ENCODE assay signal across 8 cellular contexts in the genomic region with DNA sequence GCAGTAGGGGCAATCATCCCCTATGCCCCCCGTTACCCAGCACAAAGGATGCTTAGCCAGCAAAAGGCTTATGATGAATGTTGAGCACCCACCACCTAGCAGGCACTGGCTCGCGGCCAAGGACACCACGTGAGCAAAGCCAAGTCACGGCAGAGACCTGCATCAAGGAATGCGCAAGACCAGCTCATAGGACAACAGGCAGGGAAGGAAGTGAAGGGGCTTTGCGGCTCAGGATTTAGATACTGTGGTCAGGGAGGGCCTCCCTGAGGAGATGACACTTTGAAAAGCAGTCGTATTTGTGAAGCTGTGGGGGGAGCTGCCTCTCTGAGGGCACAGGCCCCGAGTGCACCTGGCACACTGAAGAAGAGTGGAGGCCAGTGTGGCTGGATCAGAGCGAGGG. TPM values are rescaled to one million over a fixed set of nuclear protein-coding genes. Genes with fewer than 3 reads are reported as not detected.
DNase-seq lines count a peak whose midpoint lies in the region; ATAC-seq and TF ChIP-seq lines count a peak whose summit lies in the region.

No MANE protein-coding gene starts in this region.

- H3K79me2 ChIP-seq in SK-N-SH (ENCODE audit: insufficient read depth): peaks cover 100% of the 10 kb centered on the region

- POLR2A ChIA-PET in SK-N-SH (lab: Yijun Ruan, JAX): no interaction called here

- H2AFZ ChIP-seq in SK-N-SH (ENCODE audit: low read depth): no peak overlapping the region

- peaks cover 100% of the 10 kb centered on the region for H4K20me1 ChIP-seq in SK-N-SH (ENCODE audit: insufficient read depth)

- H3F3A ChIP-seq in SK-N-SH (replicated peaks; ENCODE audit: insufficient read depth): peaks cover 44% of the 10 kb centered on the region

- no peaks in the 10 kb centered on the region for H3K27me3 ChIP-seq in SK-N-SH (ENCODE audit: insufficient read depth)
- no peaks in the 10 kb centered on the region for H3K27me3 ChIP-seq in liver (ENCODE audit: control insufficient read depth in 4 of 4, insufficient read depth in 4 of 4, low read length in 3 of 4)
- no peaks in the 10 kb centered on the region for H3K27me3 ChIP-seq in testis

- no peak for TF ChIP-seq RAD21 in SK-N-SH (IDR thresholded peaks at IDR 0.05; ENCODE audit: low read length)
- no peak for TF ChIP-seq RAD21 in liver (IDR thresholded peaks at IDR 0.05)

- peak overlapping the region; percentile 30 for H3K4me2 ChIP-seq in SK-N-SH

- H3K9me2 ChIP-seq in SK-N-SH: no peaks in the 10 kb centered on the region

- WGBS in SK-N-SH (ENCODE audit: low lambda C conversion rate): 76% methylated on average over 10 of the region's 10 CpGs
- 51% methylated on average over 10 of the region's 10 CpGs for WGBS in liver
- 58 to 62% methylated on average over 10 of the region's 10 CpGs for WGBS in testis, 2 donors

- intact Hi-C loops in testis (cut with DNase I; ENCODE audit: low total_unique reads): no loop called here

- peak; percentile 19 for DNase-seq in NCI-H1436 (lab: John Stamatoyannopoulos, UW)
- DNase-seq in NCI-H1436 treated with DMSO at 0.1 percent for 48 hours (lab: John Stamatoyannopoulos, UW): no peak
- no peak for DNase-seq in SK-N-SH
- DNase-seq in testis: peak; percentile 49
- no peak for DNase-seq in midbrain (lab: John Stamatoyannopoulos, UW)

- no peak for TF ChIP-seq POLR2A in testis (IDR thresholded peaks at IDR 0.05)

- H3K4me1 ChIP-seq in SK-N-SH (ENCODE audit: control insufficient read depth in 1 of 2, insufficient read depth in 2 of 2, low read depth in 1 of 2, low read length in 1 of 2): peaks cover 34 to 43% of the 10 kb centered on the region in 2 experiments
- H3K4me1 ChIP-seq in liver (ENCODE audit: control insufficient read depth in 4 of 4, insufficient read depth in 4 of 4, low read length in 3 of 4): peaks cover 13 to 41% (median 25%) of the 10 kb centered on the region in 4 donors
- H3K4me1 ChIP-seq in testis: peaks cover 19% of the 10 kb centered on the region

- peak overlapping the region in 1 of 2 experiments; percentile 50; a peak in 2 of 4 replicates for H3K27ac ChIP-seq in SK-N-SH (ENCODE audit: low read depth in 2 of 2, low read length in 1 of 2)
- peak overlapping the region; percentile 50 for H3K27ac ChIP-seq in angular gyrus (ENCODE audit: low read depth, low read length)
- H3K27ac ChIP-seq in liver (ENCODE audit: low read depth in 1 of 2, low read length in 2 of 2): peak overlapping the region; percentile 92 to 94
- H3K27ac ChIP-seq in testis: no peak overlapping the region

- TF ChIP-seq CTCF in SK-N-SH (IDR thresholded peaks at IDR 0.05): no peak
- TF ChIP-seq CTCF in liver (IDR thresholded peaks at IDR 0.05; ENCODE audit: low read depth, low read length, missing input control): no peak
- no peak for TF ChIP-seq CTCF in testis (IDR thresholded peaks at IDR 0.05)

- H3K9ac ChIP-seq in SK-N-SH (no peak overlapping the region), liver (ENCODE audit: low read depth in 1 of 2, low read length in 2 of 2) (no peak overlapping the region)

- H3K9me3 ChIP-seq in SK-N-SH (no peaks in the 10 kb centered on the region), liver (ENCODE audit: control insufficient read depth in 4 of 4, low read length in 3 of 4) (no peaks in the 10 kb centered on the region), testis (no peaks in the 10 kb centered on the region)

- CTCF ChIA-PET in SK-N-SH (lab: Yijun Ruan, JAX): interaction anchor here (28.3 kb wide), 1 partner anchor 37 kb away, joined by 618 read pairs; a partner anchor contains a TSS

- no peak for TF ChIP-seq EP300 in SK-N-SH (IDR thresholded peaks at IDR 0.05; ENCODE audit: borderline replicate concordance in 1 of 2, low read depth in 1 of 2, low read length in 1 of 2)

- no peak for ATAC-seq in HG02763 (IDR thresholded peaks at IDR 0.05; ENCODE audit: unreplicated experiment)

- H3K4me3 ChIP-seq in SK-N-SH (ENCODE audit: low read depth in 2 of 2, low read length in 1 of 2) (no peak overlapping the region), liver (ENCODE audit: low read depth in 1 of 3, low read length in 3 of 3) (no peak overlapping the region), testis (no peak overlapping the region)

- peaks cover 6 to 13% of the 10 kb centered on the region in 2 experiments for H3K36me3 ChIP-seq in SK-N-SH (replicated peaks in 1 of 2; ENCODE audit: control insufficient read depth in 1 of 2, insufficient read depth in 2 of 2, low read length in 1 of 2)
- peaks cover 0 to 1% (median 0%) of the 10 kb centered on the region in 4 donors for H3K36me3 ChIP-seq in liver (ENCODE audit: control insufficient read depth in 4 of 4, insufficient read depth in 3 of 4, low read depth in 1 of 4, low read length in 3 of 4)
- no peaks in the 10 kb centered on the region for H3K36me3 ChIP-seq in testis (ENCODE audit: low read depth, missing control alignments)

TF ChIP-seq in SK-N-SH, 30 proteins besides CTCF, POLR2A, EP300 and RAD21:
- TF ChIP-seq, protein P1, sequence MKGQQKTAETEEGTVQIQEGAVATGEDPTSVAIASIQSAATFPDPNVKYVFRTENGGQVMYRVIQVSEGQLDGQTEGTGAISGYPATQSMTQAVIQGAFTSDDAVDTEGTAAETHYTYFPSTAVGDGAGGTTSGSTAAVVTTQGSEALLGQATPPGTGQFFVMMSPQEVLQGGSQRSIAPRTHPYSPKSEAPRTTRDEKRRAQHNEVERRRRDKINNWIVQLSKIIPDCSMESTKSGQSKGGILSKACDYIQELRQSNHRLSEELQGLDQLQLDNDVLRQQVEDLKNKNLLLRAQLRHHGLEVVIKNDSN (IDR thresholded peaks at IDR 0.05; ENCODE audit: borderline replicate concordance, low read depth): peak; percentile 78; the same call in 1 of the 2 replicates
- TF ChIP-seq, protein P2, sequence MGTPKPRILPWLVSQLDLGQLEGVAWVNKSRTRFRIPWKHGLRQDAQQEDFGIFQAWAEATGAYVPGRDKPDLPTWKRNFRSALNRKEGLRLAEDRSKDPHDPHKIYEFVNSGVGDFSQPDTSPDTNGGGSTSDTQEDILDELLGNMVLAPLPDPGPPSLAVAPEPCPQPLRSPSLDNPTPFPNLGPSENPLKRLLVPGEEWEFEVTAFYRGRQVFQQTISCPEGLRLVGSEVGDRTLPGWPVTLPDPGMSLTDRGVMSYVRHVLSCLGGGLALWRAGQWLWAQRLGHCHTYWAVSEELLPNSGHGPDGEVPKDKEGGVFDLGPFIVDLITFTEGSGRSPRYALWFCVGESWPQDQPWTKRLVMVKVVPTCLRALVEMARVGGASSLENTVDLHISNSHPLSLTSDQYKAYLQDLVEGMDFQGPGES (IDR thresholded peaks at IDR 0.05; ENCODE audit: low read depth, low read length): no peak
- TF ChIP-seq NFIC (IDR thresholded peaks at IDR 0.05; ENCODE audit: borderline replicate concordance): peak; percentile 71; the same call in 1 of the 2 replicates

TF ChIP-seq in liver, 16 proteins besides CTCF, POLR2A, EP300 and RAD21 (continues in another document):
- TF ChIP-seq TAF1 (conservative IDR thresholded peaks at IDR 0.05): no peak
- TF ChIP-seq RXRA (IDR thresholded peaks at IDR 0.05): no peak
- no peak for TF ChIP-seq FOXA1 (IDR thresholded peaks at IDR 0.05)
- TF ChIP-seq NR2F2 (IDR thresholded peaks at IDR 0.05): no peak
- TF ChIP-seq FOXA2 (IDR thresholded peaks at IDR 0.05): no peak
- no peak for TF ChIP-seq YY1 (IDR thresholded peaks at IDR 0.05)
- TF ChIP-seq, protein P3, sequence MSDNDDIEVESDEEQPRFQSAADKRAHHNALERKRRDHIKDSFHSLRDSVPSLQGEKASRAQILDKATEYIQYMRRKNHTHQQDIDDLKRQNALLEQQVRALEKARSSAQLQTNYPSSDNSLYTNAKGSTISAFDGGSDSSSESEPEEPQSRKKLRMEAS (IDR thresholded peaks at IDR 0.05): no peak
- TF ChIP-seq HNF4G (IDR thresholded peaks at IDR 0.05): no peak
- no peak for TF ChIP-seq HNF4A (conservative IDR thresholded peaks at IDR 0.05)
- no peak for TF ChIP-seq JUND (IDR thresholded peaks at IDR 0.05)
- TF ChIP-seq SP1 (IDR thresholded peaks at IDR 0.05): no peak
- TF ChIP-seq, protein P4, sequence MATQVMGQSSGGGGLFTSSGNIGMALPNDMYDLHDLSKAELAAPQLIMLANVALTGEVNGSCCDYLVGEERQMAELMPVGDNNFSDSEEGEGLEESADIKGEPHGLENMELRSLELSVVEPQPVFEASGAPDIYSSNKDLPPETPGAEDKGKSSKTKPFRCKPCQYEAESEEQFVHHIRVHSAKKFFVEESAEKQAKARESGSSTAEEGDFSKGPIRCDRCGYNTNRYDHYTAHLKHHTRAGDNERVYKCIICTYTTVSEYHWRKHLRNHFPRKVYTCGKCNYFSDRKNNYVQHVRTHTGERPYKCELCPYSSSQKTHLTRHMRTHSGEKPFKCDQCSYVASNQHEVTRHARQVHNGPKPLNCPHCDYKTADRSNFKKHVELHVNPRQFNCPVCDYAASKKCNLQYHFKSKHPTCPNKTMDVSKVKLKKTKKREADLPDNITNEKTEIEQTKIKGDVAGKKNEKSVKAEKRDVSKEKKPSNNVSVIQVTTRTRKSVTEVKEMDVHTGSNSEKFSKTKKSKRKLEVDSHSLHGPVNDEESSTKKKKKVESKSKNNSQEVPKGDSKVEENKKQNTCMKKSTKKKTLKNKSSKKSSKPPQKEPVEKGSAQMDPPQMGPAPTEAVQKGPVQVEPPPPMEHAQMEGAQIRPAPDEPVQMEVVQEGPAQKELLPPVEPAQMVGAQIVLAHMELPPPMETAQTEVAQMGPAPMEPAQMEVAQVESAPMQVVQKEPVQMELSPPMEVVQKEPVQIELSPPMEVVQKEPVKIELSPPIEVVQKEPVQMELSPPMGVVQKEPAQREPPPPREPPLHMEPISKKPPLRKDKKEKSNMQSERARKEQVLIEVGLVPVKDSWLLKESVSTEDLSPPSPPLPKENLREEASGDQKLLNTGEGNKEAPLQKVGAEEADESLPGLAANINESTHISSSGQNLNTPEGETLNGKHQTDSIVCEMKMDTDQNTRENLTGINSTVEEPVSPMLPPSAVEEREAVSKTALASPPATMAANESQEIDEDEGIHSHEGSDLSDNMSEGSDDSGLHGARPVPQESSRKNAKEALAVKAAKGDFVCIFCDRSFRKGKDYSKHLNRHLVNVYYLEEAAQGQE (IDR thresholded peaks at IDR 0.05): no peak
- no peak for TF ChIP-seq GABPA (IDR thresholded peaks at IDR 0.05 in 1 of 2, conservative IDR thresholded peaks at IDR 0.05 in 1 of 2)

RNA-seq across cellular contexts. Expression of a gene that starts 32.8 kb away (rescaled TPM):
- 14.4 and 15.6 TPM in 2 replicates for polyA plus RNA-seq in SK-N-SH (2012; rRNA removed)
- 14.9 and 18.4 TPM in 2 replicates for polyA plus RNA-seq in SK-N-SH (2012; cell fraction: cytosol; rRNA removed)
- 19.2 and 26.6 TPM in 2 replicates for polyA plus RNA-seq in SK-N-SH (2012; cell fraction: nucleus; rRNA removed)
- total RNA-seq in liver: 10 to 100 TPM; 10.7 to 18.7 TPM
- polyA plus RNA-seq in liver: 1 to 10 TPM; 4.4 to 6.9 TPM
- 10 to 100 TPM; 36.9 to 38.1 TPM for total RNA-seq in testis
- polyA plus RNA-seq in testis (ENCODE audit: insufficient read depth, low read depth, low replicate concordance): 22.0 TPM

Comparison
In these comparisons a context has a peak if more than half of its experiments do, and no peak if none do; other contexts are left out.
1. DNase-seq: peak in NCI-H1436 (single experiment) and testis (single experiment); none in NCI-H1436 treated with DMSO at 0.1 percent for 48 hours (single experiment), SK-N-SH (single experiment) and midbrain (single experiment).
2. H3K27ac ChIP-seq: peak in angular gyrus (single experiment) and liver (2 of 2); none in testis (0 of 2).